ENCODE assay signal across 23 cellular contexts in genomic region chr10:93221171-93221496, GRCh38.
"Had no signal": no experiment of that assay in that cellular context is flagged by ENCODE, and none has a peak within 500 bp of the region (broad histone marks: within the 10 kb centered on the region; RNA-seq: fewer than 3 reads in every experiment).

No MANE protein-coding gene starts in this region.

- H3K27me3 ChIP-seq: colonic mucosa, gastroesophageal sphincter, heart left ventricle, left lung had no signal

- H3K9me3 ChIP-seq: colonic mucosa, gastroesophageal sphincter, heart left ventricle, left lung, lower lobe of right lung had no signal

- H3K36me3 ChIP-seq: colonic mucosa, gastroesophageal sphincter, heart left ventricle, left lung, lower lobe of right lung had no signal

- H3K4me1 ChIP-seq: colonic mucosa, foreskin keratinocyte, gastroesophageal sphincter, left lung, lower lobe of right lung had no signal

- H3K9me3 Mint-ChIP-seq: dendritic cell treated with granulocyte-macrophage colony-stimulating factor and Interleukin-4, amounts not matched to agents 40 ng/mL and 50 ng/mL, for 4 days; effector memory CD8-positive, alpha-beta T cell had no signal

- H3K4me3 Mint-ChIP-seq: dendritic cell treated with granulocyte-macrophage colony-stimulating factor and Interleukin-4, amounts not matched to agents 40 ng/mL and 50 ng/mL, for 4 days; effector memory CD8-positive, alpha-beta T cell; endodermal cell had no signal

- H3K4me3 ChIP-seq: colonic mucosa, gastroesophageal sphincter, heart left ventricle, left lung, lower lobe of right lung had no signal

- FAIRE-seq: endometrium, frontal cortex, islet of Langerhans, keratinocyte had no signal

- H3K27ac Mint-ChIP-seq: dendritic cell treated with granulocyte-macrophage colony-stimulating factor and Interleukin-4, amounts not matched to agents 40 ng/mL and 50 ng/mL, for 4 days; effector memory CD8-positive, alpha-beta T cell had no signal

- ATAC-seq: effector memory CD8-positive, alpha-beta T cell; esophagus mucosa; foreskin keratinocyte; gastroesophageal sphincter; heart left ventricle; left cardiac atrium; left lung; left ventricle myocardium superior had no signal

- H3K27ac ChIP-seq: colonic mucosa, epithelial cell of prostate, foreskin keratinocyte, gastroesophageal sphincter, heart left ventricle, left lung, lower lobe of right lung had no signal

- DNase-seq: colonic mucosa; cortex of kidney; effector CD8-positive, alpha-beta T cell; effector memory CD8-positive, alpha-beta T cell; erythroblast; foreskin keratinocyte; heart left ventricle; hippocampal formation; left cardiac atrium; left lung; left ventricle myocardium superior; lower lobe of right lung; mesenchymal stem cell; midbrain had no signal
